1 cellular context compared by ENCODE assay signal in the genomic region with DNA sequence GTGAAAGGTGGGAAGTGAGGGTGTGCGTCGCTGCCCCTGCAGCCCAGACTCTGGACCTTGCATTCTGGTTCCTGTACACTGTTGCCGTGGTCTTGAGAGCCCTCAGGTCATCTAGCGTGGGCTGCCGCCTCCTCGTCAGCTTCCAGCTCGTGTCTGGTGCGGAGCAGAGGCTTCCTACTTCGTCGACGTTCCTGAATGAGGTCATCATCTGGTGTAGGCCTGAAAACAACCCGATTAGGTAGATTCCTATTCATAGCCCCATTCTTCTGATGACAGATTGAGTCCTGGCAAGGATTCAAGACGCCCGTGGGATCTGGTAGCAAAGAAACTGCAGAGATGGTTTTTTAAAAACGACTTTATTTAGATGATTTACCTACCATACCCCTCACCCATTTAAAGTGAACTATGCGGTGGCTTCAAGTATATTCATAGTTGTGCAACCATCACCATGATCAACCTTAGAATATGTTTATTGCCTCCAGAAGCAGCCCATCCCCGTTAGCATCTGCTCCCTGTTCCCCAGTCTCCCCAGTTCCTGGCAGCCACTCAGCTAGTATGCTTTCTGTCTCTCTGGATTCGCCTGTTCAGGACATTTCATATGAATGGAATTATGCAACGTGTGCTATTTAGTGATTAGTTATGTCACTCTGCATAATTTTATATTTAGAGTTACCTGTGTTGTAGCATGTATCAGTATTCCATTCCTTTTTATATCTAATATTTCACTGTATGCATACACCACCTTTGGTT.
A peak's percentile ranks its signal among the peaks of the same experiment; 100 is the strongest.
TF ChIP-seq lines count a peak whose summit lies in the region.

No MANE protein-coding gene starts in this region.

TF ChIP-seq in K562, 482 proteins besides CTCF, POLR2A, EP300 and RAD21:
- TF ChIP-seq NFIC (IDR thresholded peaks at IDR 0.05) (peak; percentile 23), HDAC1 (IDR thresholded peaks at IDR 0.05) (no peak)
